In genomic region chr5:58200451-58200850, GRCh38 we compare ENCODE assay signal across 19 cellular contexts.
"Had no signal": no experiment of that assay in that cellular context is flagged by ENCODE, and none has a peak within 500 bp of the region (broad histone marks: within the 10 kb centered on the region; RNA-seq: fewer than 3 reads in every experiment).

No MANE protein-coding gene starts in this region.

- FAIRE-seq: frontal cortex, kidney had no signal

- DNase-seq: cerebellar nuclear complex; dorsolateral prefrontal cortex; effector CD4-positive, alpha-beta T cell; head of caudate nucleus; kidney; mesendoderm; midbrain; naive thymus-derived CD4-positive, alpha-beta T cell; nucleus accumbens; stimulated activated CD4-positive, alpha-beta T cell treated with anti-CD3 and anti-CD28 coated beads, Interleukin-2, amount 100 ng/mL, for 24 hours; stimulated activated CD4-positive, alpha-beta T cell treated with anti-CD3 and anti-CD28 coated beads, Interleukin-4, amount 100 ng/mL, for 24 hours; stimulated activated naive CD4-positive, alpha-beta T cell treated with Interleukin-2 at 50 U/mL for 16 hours; stomach; thyroid gland; trophoblast cell had no signal

- ATAC-seq: left lobe of liver; naive thymus-derived CD4-positive, alpha-beta T cell; sciatic nerve; stimulated activated effector memory CD8-positive, alpha-beta T cell treated with anti-CD3 and anti-CD28 coated beads, Interleukin-12 subunit alpha, Interleukin-12 subunit beta, amount 100 ng/mL, for 72 hours had no signal
